8 cellular contexts compared by ENCODE assay signal in genomic region chr14:90382491-90383125, GRCh38. TPM values are rescaled to one million over a fixed set of nuclear protein-coding genes. Genes with fewer than 3 reads are reported as not detected.
DNase-seq lines count a peak whose midpoint lies in the region; ATAC-seq and TF ChIP-seq lines count a peak whose summit lies in the region.

No MANE protein-coding gene starts in this region.

- DNase-seq in DMS79 treated with DMSO at 0.1 percent for 48 hours (lab: John Stamatoyannopoulos, UW) (peak; percentile 92), GM23338 (ENCODE audit: low spot score) (peak; percentile 76), NCI-H1105 (lab: John Stamatoyannopoulos, UW) (peak; percentile 67), dermis microvascular lymphatic vessel endothelial cell (ENCODE audit: low read depth in 2 of 2) (peak; percentile 89), lower leg skin (ENCODE audit: low spot score in 2 of 2) (peak; percentile 76 to 94)
- DNase-seq in stimulated activated CD4-positive, alpha-beta T cell treated with anti-CD3 and anti-CD28 coated beads, TNF-alpha, amount 100 ng/mL, for 1 hour (ENCODE audit: low read depth in 3 of 3, low spot score in 1 of 3), result peak; percentile 39 to 57 (median 47)

- H3K4me2 ChIP-seq in GM23338, result peak overlapping the region; percentile 89

- peaks cover 9% of the 10 kb centered on the region for H3K4me1 Mint-ChIP-seq in GM23338

- peak overlapping the region; percentile 86 for H2AFZ ChIP-seq in GM23338

- H4K20me1 ChIP-seq in GM23338 (replicated peaks; ENCODE audit: insufficient read depth), result no peaks in the 10 kb centered on the region

- no peaks in the 10 kb centered on the region for H3K27me3 Mint-ChIP-seq in GM23338 (ENCODE audit: insufficient read depth, low read depth, poor library complexity)

- H3K27ac Mint-ChIP-seq in GM23338, result no peak overlapping the region

- intact Hi-C loops in lower leg skin (cut with DNase I; ENCODE audit: low total_unique reads), result no loop called here

- peaks cover 5% of the 10 kb centered on the region; the same call in 1 of the 2 replicates for H3K27me3 ChIP-seq in GM23338 (ENCODE audit: insufficient read depth)

- H3K36me3 ChIP-seq in GM23338 (ENCODE audit: insufficient read depth), result no peaks in the 10 kb centered on the region

- H3K27ac ChIP-seq in GM23338 (ENCODE audit: low read depth), result peak overlapping the region; percentile 99

- peak; percentile 3 for ATAC-seq in GM23338
- ATAC-seq in activated CD4-positive, CD25-positive, alpha-beta regulatory T cell treated with anti-CD3 and anti-CD28 coated beads, Interleukin-2, amount 50 U/mL, for 24 hours, result peak; percentile 25 to 29
- no peak for ATAC-seq in HG03039 (IDR thresholded peaks at IDR 0.05; ENCODE audit: unreplicated experiment)

- no peaks in the 10 kb centered on the region for H3K79me2 ChIP-seq in GM23338 (replicated peaks; ENCODE audit: insufficient read depth)

- H3F3A ChIP-seq in GM23338 (replicated peaks; ENCODE audit: low read depth), result 0 out of 2 replicates have a peak, but pooled peaks cover 7% of the 10 kb centered on the region

- no peak for TF ChIP-seq CTCF in GM23338 (conservative IDR thresholded peaks at IDR 0.05; ENCODE audit: low read depth in 2 of 2)
- no peak for TF ChIP-seq CTCF in lower leg skin (IDR thresholded peaks at IDR 0.05)

- H3K4me3 ChIP-seq in GM23338, result peak overlapping the region; percentile 69
- H3K4me3 ChIP-seq in lower leg skin (ENCODE audit: low read depth, poor library complexity, severe bottlenecking), result peak overlapping the region; percentile 59

- H3K4me1 ChIP-seq in GM23338 (ENCODE audit: insufficient read depth), result peaks cover 21% of the 10 kb centered on the region

- H3K9me2 ChIP-seq in GM23338 (ENCODE audit: insufficient read depth), result no peaks in the 10 kb centered on the region

- 0% methylated on average over 32 to 34 of the region's 34 CpGs for WGBS in lower leg skin, 2 donors

- no peaks in the 10 kb centered on the region for H3K36me3 Mint-ChIP-seq in GM23338 (ENCODE audit: low read depth)

- no peaks in the 10 kb centered on the region for H3K9me3 Mint-ChIP-seq in GM23338

- peak in 1 of 2 donors; percentile 47 for TF ChIP-seq POLR2A in lower leg skin (IDR thresholded peaks at IDR 0.05)

- H3K4me3 Mint-ChIP-seq in GM23338, result no peak overlapping the region

TF ChIP-seq in GM23338, 12 proteins besides CTCF, POLR2A, EP300 and RAD21:
- no peak for TF ChIP-seq NANOG (IDR thresholded peaks at IDR 0.05; ENCODE audit: borderline replicate concordance)
- TF ChIP-seq ZNF462 (CRISPR knock-in tag; IDR thresholded peaks at IDR 0.05), result no peak
- TF ChIP-seq CREB1 (CRISPR knock-in tag; IDR thresholded peaks at IDR 0.05; ENCODE audit: low read depth), result peak; percentile 61; the same call in 1 of the 2 replicates
- TF ChIP-seq EZH2 (IDR thresholded peaks at IDR 0.05; ENCODE audit: low read depth, unreplicated experiment), result no peak
- TF ChIP-seq STAT1 (IDR thresholded peaks at IDR 0.05; ENCODE audit: unreplicated experiment), result no peak
- TF ChIP-seq ZNF331 (CRISPR knock-in tag; IDR thresholded peaks at IDR 0.05; ENCODE audit: low read depth), result no peak
- TF ChIP-seq ETS1 (IDR thresholded peaks at IDR 0.05), result no peak
- TF ChIP-seq ZNF114 (CRISPR knock-in tag; IDR thresholded peaks at IDR 0.05), result no peak

RNA-seq across cellular contexts. Expression of gene CALM1, which starts 14.2 kb away (rescaled TPM):
- 308 and 335 TPM in 2 replicates for total RNA-seq in GM23338 (2014; rRNA removed; shearing (Covaris generic))
- polyA plus RNA-seq in GM23338 (2016; fragmentation: Nextera tagmentation; extraction: Ambion mirVana), result 1,841 and 2,024 TPM in 2 replicates
- total RNA-seq in dermis microvascular lymphatic vessel endothelial cell, result 1,137 and 1,375 TPM in 2 replicates
- 100 to 1,000 TPM; 106 to 240 (median 182) TPM for total RNA-seq in lower leg skin

RNA-seq across cellular contexts. Expression of gene NRDE2, which starts 50.9 kb away (rescaled TPM):
- total RNA-seq in GM23338 (2014; rRNA removed; shearing (Covaris generic)), result 8.6 and 9.8 TPM in 2 replicates
- polyA plus RNA-seq in GM23338 (2016; fragmentation: Nextera tagmentation; extraction: Ambion mirVana), result 17.3 and 20.6 TPM in 2 replicates
- total RNA-seq in dermis microvascular lymphatic vessel endothelial cell (6.4 and 7.3 TPM in 2 replicates), lower leg skin (10 to 100 TPM in 2 of 4 donors, 1 to 10 TPM in 2; 7.5 to 18.3 (median 10.2) TPM)
